Comparison of ENCODE assay signal across 21 cellular contexts in genomic region chr5:2120361-2120760, GRCh38.
A peak's percentile ranks its signal among the peaks of the same experiment; 100 is the strongest.
DNase-seq lines count a peak whose midpoint lies in the region; ATAC-seq, FAIRE-seq and TF ChIP-seq lines count a peak whose summit lies in the region.
"Had no signal": no experiment of that assay in that cellular context is flagged by ENCODE, and none has a peak within 500 bp of the region (broad histone marks: within the 10 kb centered on the region; RNA-seq: fewer than 3 reads in every experiment).

No MANE protein-coding gene starts in this region.

- no peak overlapping the region for H3K4me3 ChIP-seq in right atrium auricular region
- no peak overlapping the region for H3K4me3 ChIP-seq in body of pancreas
- H3K4me3 ChIP-seq: A549; BLaER1 treated with 17β-estradiol and CSF1 and Interleukin-3, amounts not matched to agents 10 nM and 100 nM; GM12878 had no signal

- intact Hi-C loops in cardiac septum (cut with DNase I), result no loop called here
- intact Hi-C loops in body of pancreas (cut with DNase I), result no loop called here

- H3K4me1 ChIP-seq in right atrium auricular region (no peaks in the 10 kb centered on the region), body of pancreas (no peaks in the 10 kb centered on the region)
- H3K4me1 ChIP-seq: A549, Caco-2 had no signal

- DNase-seq in right atrium auricular region (ENCODE audit: low spot score) (peak; percentile 49), cardiac septum (ENCODE audit: low spot score) (no peak), RCC 7860 (ENCODE audit: low spot score) (no peak), body of pancreas (no peak)
- no peak for DNase-seq in activated effector memory CD4-positive, alpha-beta T cell treated with anti-CD3 and anti-CD28 coated beads, Interleukin-2, amount 50 U/mL, for 16 hours
- DNase-seq: 8988T; AML-193; Caco-2; Calu3; CD4-positive, alpha-beta T cell; CD8-positive, alpha-beta T cell; DND-41; EL; GDM1 had no signal

- H3K27me3 ChIP-seq in right atrium auricular region, result no peaks in the 10 kb centered on the region
- H3K27me3 ChIP-seq in body of pancreas, result no peaks in the 10 kb centered on the region

- peak; percentile 72 for FAIRE-seq in RCC 7860 (lab: Jason Lieb, UNC)
- FAIRE-seq: A549, D721Med, GM12878, GM12892, GM18507 had no signal

- H3K36me3 ChIP-seq in right atrium auricular region (no peaks in the 10 kb centered on the region), body of pancreas (replicated peaks in 1 of 2; ENCODE audit: insufficient read depth in 1 of 2, low read depth in 2 of 2) (no peaks in the 10 kb centered on the region)
- H3K36me3 ChIP-seq: BLaER1 treated with 17β-estradiol and CSF1 and Interleukin-3, amounts not matched to agents 10 nM and 100 nM had no signal

- H3K27ac ChIP-seq in right atrium auricular region (no peak overlapping the region), body of pancreas (no peak overlapping the region)
- H3K27ac ChIP-seq: A549; BLaER1 treated with 17β-estradiol and CSF1 and Interleukin-3, amounts not matched to agents 10 nM and 100 nM; C4-2B had no signal

- no peak for TF ChIP-seq CTCF in right atrium auricular region (IDR thresholded peaks at IDR 0.05)
- TF ChIP-seq CTCF in body of pancreas (IDR thresholded peaks at IDR 0.05), result no peak

- ATAC-seq in body of pancreas, result no peak
- ATAC-seq: A549; CD8-positive, alpha-beta T cell; GM12878 had no signal

- no peak for TF ChIP-seq POLR2A in body of pancreas (IDR thresholded peaks at IDR 0.05)

- WGBS in body of pancreas, 2 donors, result 75 to 82% methylated on average over 4 of the region's 4 CpGs

- peaks cover 0 to 14% of the 10 kb centered on the region in 2 donors for H3K9me3 ChIP-seq in right atrium auricular region
- H3K9me3 ChIP-seq in body of pancreas, result no peaks in the 10 kb centered on the region
- H3K9me3 ChIP-seq: Caco-2 had no signal
